In the genomic region with DNA sequence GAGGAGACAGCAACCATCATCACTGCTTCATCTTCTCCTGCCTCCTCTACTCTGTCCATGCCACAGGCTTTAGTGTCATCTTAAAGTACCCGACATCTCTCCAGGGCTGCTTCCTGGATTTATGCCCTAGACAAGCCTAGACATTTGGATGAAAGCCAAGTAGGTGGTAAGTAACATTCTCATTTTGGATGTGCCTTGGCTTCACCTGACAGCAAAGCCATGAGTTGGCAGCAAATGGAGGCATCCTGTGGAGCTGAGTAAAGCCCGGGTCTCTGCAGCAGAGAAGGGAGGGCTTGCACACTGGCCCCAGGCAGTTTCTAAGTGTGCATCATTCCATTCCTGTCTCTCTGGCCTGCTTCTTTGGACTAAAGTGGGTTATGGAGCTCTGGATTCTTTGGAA, we compare ENCODE assay signal across 20 cellular contexts.
"Had no signal": no experiment of that assay in that cellular context is flagged by ENCODE, and none has a peak within 500 bp of the region (broad histone marks: within the 10 kb centered on the region; RNA-seq: fewer than 3 reads in every experiment).

No MANE protein-coding gene starts in this region.

- ATAC-seq: activated T-cell treated with anti-CD3 and anti-CD28 coated beads, Interleukin-2, amount 50 U/mL, for 4 hours; body of pancreas; gastroesophageal sphincter; heart left ventricle; left lung; stimulated activated memory B cell treated with anti-CD40 and anti-IgM and Interleukin-4, amounts not matched to agents 10 μg/mL and 1 μg/mL and 100 μg/mL, for 72 hours had no signal

- DNase-seq: activated CD4-positive, alpha-beta T cell treated with anti-CD3 and anti-CD28 coated beads, Interleukin-2, amount 50 U/mL, for 1 hour; activated CD4-positive, CD25-positive, alpha-beta regulatory T cell treated with anti-CD3 and anti-CD28 coated beads, Interleukin-2, amount 50 U/mL, for 72 hours; activated CD8-positive, alpha-beta memory T cell treated with anti-CD3 and anti-CD28 coated beads, Interleukin-2, amount 50 U/mL, for 4 hours; activated naive CD4-positive, alpha-beta T cell treated with anti-CD3 and anti-CD28 coated beads for 36 hours; activated T-cell treated with anti-CD3 and anti-CD28 coated beads, Interleukin-2, amount 50 U/mL, for 4 hours; body of pancreas; effector CD8-positive, alpha-beta T cell; heart left ventricle; kidney; left lung; mammary epithelial cell; midbrain; nephron progenitor cell; nucleus accumbens; retina; spleen; stimulated activated CD4-positive, alpha-beta T cell treated with anti-CD3 and anti-CD28 coated beads, Interleukin-4, amount 100 ng/mL, for 4 hours; testis had no signal
